In the genomic region with DNA sequence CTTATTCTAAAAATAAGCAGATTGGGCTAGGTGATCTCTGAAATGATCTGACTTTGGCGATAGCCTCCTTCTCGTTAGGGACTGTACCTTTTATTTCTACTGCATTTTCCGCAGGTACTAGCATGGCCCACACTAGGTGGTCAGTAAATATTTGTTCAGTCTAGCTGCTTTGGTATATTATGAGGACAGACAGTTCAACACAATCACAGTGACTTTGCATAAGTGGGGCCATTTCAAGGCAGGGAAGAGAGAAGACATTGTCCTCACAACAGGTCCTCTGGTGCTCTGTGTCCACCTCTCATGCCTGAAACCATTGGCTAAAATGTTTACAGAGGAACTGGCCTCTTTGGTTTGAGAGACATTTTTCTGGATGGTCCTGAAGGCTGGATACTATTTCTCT, we compare ENCODE assay signal across 1 cellular context.
TF ChIP-seq lines count a peak whose summit lies in the region.

No MANE protein-coding gene starts in this region.

TF ChIP-seq in HepG2, 621 proteins besides CTCF, POLR2A, EP300 and RAD21 (continued from another document and continues in another):
- TF ChIP-seq STAT6 (CRISPR knock-in tag; IDR thresholded peaks at IDR 0.05; ENCODE audit: borderline replicate concordance) (no peak), HIVEP1 (CRISPR knock-in tag; IDR thresholded peaks at IDR 0.05) (no peak), CEBPZ (IDR thresholded peaks at IDR 0.05; ENCODE audit: low read length) (no peak), PRPF4 (IDR thresholded peaks at IDR 0.05; ENCODE audit: low read depth, low read length, poor library complexity, severe bottlenecking) (no peak), ZNF296 (CRISPR knock-in tag; conservative IDR thresholded peaks at IDR 0.05) (no peak), AHDC1 (CRISPR knock-in tag; IDR thresholded peaks at IDR 0.05; ENCODE audit: borderline replicate concordance) (peak; percentile 74; the same call in 1 of the 2 replicates), CREBL2 (CRISPR knock-in tag; IDR thresholded peaks at IDR 0.05; ENCODE audit: borderline replicate concordance) (no peak), ZNF800 (CRISPR knock-in tag; IDR thresholded peaks at IDR 0.05) (no peak), TCF7 (IDR thresholded peaks at IDR 0.05; ENCODE audit: low read depth) (peak; percentile 32; the same call in 1 of the 2 replicates), SPEN (CRISPR knock-in tag; IDR thresholded peaks at IDR 0.05; ENCODE audit: low read depth) (no peak), AKNA (CRISPR knock-in tag; IDR thresholded peaks at IDR 0.05; ENCODE audit: borderline replicate concordance) (no peak), RXRB (CRISPR knock-in tag; IDR thresholded peaks at IDR 0.05; ENCODE audit: borderline replicate concordance) (peak; percentile 58; the same call in 1 of the 2 replicates), BRCA1 (CRISPR knock-in tag; IDR thresholded peaks at IDR 0.05) (no peak), JDP2 (CRISPR knock-in tag; IDR thresholded peaks at IDR 0.05; ENCODE audit: borderline replicate concordance) (no peak), NFE2L1 (CRISPR knock-in tag; IDR thresholded peaks at IDR 0.05; ENCODE audit: borderline replicate concordance) (no peak), NRL (CRISPR knock-in tag; IDR thresholded peaks at IDR 0.05; ENCODE audit: borderline replicate concordance) (no peak), CHD2 (IDR thresholded peaks at IDR 0.05; ENCODE audit: low read depth, low read length) (no peak), PCBP1 (IDR thresholded peaks at IDR 0.05; ENCODE audit: borderline replicate concordance, low read depth, low read length) (no peak), ZNF777 (CRISPR knock-in tag; IDR thresholded peaks at IDR 0.05) (no peak), POLR2AphosphoS2 (IDR thresholded peaks at IDR 0.05; ENCODE audit: low read depth, low read length) (no peak), PBX3 (CRISPR knock-in tag; IDR thresholded peaks at IDR 0.05; ENCODE audit: borderline replicate concordance) (no peak), RAD51 (IDR thresholded peaks at IDR 0.05; ENCODE audit: borderline replicate concordance) (no peak), DRAP1 (CRISPR knock-in tag; IDR thresholded peaks at IDR 0.05) (no peak), TMF1 (CRISPR knock-in tag; IDR thresholded peaks at IDR 0.05; ENCODE audit: low read depth) (no peak), SKI (IDR thresholded peaks at IDR 0.05; ENCODE audit: partially characterized antibody) (peak; percentile 42)
- TF ChIP-seq, protein P1, sequence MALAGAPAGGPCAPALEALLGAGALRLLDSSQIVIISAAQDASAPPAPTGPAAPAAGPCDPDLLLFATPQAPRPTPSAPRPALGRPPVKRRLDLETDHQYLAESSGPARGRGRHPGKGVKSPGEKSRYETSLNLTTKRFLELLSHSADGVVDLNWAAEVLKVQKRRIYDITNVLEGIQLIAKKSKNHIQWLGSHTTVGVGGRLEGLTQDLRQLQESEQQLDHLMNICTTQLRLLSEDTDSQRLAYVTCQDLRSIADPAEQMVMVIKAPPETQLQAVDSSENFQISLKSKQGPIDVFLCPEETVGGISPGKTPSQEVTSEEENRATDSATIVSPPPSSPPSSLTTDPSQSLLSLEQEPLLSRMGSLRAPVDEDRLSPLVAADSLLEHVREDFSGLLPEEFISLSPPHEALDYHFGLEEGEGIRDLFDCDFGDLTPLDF (CRISPR knock-in tag; IDR thresholded peaks at IDR 0.05): no peak
